36 cellular contexts compared by ENCODE assay signal in the genomic region with DNA sequence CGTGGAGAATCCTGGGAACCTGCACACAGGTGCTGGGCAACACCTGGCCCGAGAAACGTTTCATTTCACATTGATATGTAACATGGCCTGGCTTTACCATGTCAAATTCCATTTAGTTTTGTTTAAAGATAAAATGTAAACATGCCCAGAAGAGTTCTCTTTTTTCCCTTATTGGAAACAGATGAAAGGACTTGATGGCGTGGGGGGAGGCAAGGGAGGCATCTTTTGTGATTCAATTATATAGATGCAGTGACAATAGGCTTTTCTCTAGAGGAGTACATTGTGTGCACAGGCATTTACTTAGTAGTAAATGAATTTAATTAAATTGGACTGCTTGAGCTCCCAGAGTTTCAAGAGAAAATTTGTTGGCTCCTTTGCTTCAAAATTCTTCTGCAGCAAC.
"Had no signal": no experiment of that assay in that cellular context is flagged by ENCODE, and none has a peak within 500 bp of the region (broad histone marks: within the 10 kb centered on the region; RNA-seq: fewer than 3 reads in every experiment).

No MANE protein-coding gene starts in this region.

- H3K36me3 Mint-ChIP-seq: activated naive CD8-positive, alpha-beta T cell treated with anti-CD3 and anti-CD28 coated beads for 36 hours; brain; immature natural killer cell had no signal

- H3K4me3 ChIP-seq: ascending aorta, cardiac muscle cell, coronary artery, dorsolateral prefrontal cortex, gastroesophageal sphincter, pancreas, prostate gland, sigmoid colon, testis, transverse colon, uterus had no signal

- H3K27ac Mint-ChIP-seq: activated naive CD4-positive, alpha-beta T cell treated with anti-CD3 and anti-CD28 coated beads for 36 hours; activated naive CD8-positive, alpha-beta T cell treated with anti-CD3 and anti-CD28 coated beads for 36 hours; activated T-helper 1 cell treated with anti-CD3 and anti-CD28 coated beads, Interleukin-12 subunit alpha, Interleukin-12 subunit beta, Interleukin-2, Interleukin-4 antibody, amounts not matched to agents 30 ng/mL and 10 ng/mL and 1 ng/mL, durations not matched to agents 14 hours and 24 hours and 36 hours; brain; immature natural killer cell had no signal

- DNase-seq: activated CD4-positive, alpha-beta T cell treated with anti-CD3 and anti-CD28 coated beads for 48 hours; activated CD4-positive, alpha-beta T cell treated with anti-CD3 and anti-CD28 coated beads, Interleukin-2, amount 50 U/mL, for 48 hours; activated CD8-positive, alpha-beta memory T cell treated with anti-CD3 and anti-CD28 coated beads, Interleukin-2, amount 50 U/mL, for 4 hours; activated effector memory CD4-positive, alpha-beta T cell treated with anti-CD3 and anti-CD28 coated beads, Interleukin-2, amount 50 U/mL, for 16 hours; activated naive CD4-positive, alpha-beta T cell treated with anti-CD3 and anti-CD28 coated beads for 36 hours; activated naive CD8-positive, alpha-beta T cell treated with anti-CD3 and anti-CD28 coated beads for 36 hours; activated T-cell treated with anti-CD3 and anti-CD28 coated beads, Interleukin-2, amount 50 U/mL, for 1 hour; cerebellar nuclear complex; dorsolateral prefrontal cortex; effector memory CD4-positive, alpha-beta T cell; erythroblast; hypothalamus; immature natural killer cell; kidney; left colon; mammary epithelial cell; nephron progenitor cell; pancreas; sigmoid colon; small intestine; stimulated activated CD4-positive, alpha-beta T cell treated with anti-CD3 and anti-CD28 coated beads, Interleukin-1b, Interleukin-23, amount 100 ng/mL, for 48 hours; stimulated activated naive CD4-positive, alpha-beta T cell; T-helper 9 cell; testis; transverse colon; uterus; WERI-Rb-1 had no signal

- H3K4me3 Mint-ChIP-seq: activated naive CD4-positive, alpha-beta T cell treated with anti-CD3 and anti-CD28 coated beads for 36 hours; activated naive CD8-positive, alpha-beta T cell treated with anti-CD3 and anti-CD28 coated beads for 36 hours; activated T-helper 1 cell treated with anti-CD3 and anti-CD28 coated beads, Interleukin-12 subunit alpha, Interleukin-12 subunit beta, Interleukin-2, Interleukin-4 antibody, amounts not matched to agents 30 ng/mL and 10 ng/mL and 1 ng/mL, durations not matched to agents 14 hours and 24 hours and 36 hours; brain; immature natural killer cell had no signal

- ATAC-seq: activated CD4-positive, CD25-positive, alpha-beta regulatory T cell treated with anti-CD3 and anti-CD28 coated beads, Interleukin-2, amount 50 U/mL, for 24 hours; gastroesophageal sphincter; left colon; pancreas had no signal

- H3K9me3 Mint-ChIP-seq: activated naive CD4-positive, alpha-beta T cell treated with anti-CD3 and anti-CD28 coated beads for 36 hours; activated naive CD8-positive, alpha-beta T cell treated with anti-CD3 and anti-CD28 coated beads for 36 hours; activated T-helper 1 cell treated with anti-CD3 and anti-CD28 coated beads, Interleukin-12 subunit alpha, Interleukin-12 subunit beta, Interleukin-2, Interleukin-4 antibody, amounts not matched to agents 30 ng/mL and 10 ng/mL and 1 ng/mL, durations not matched to agents 14 hours and 24 hours and 36 hours; immature natural killer cell had no signal

- H3K9me3 ChIP-seq: ascending aorta, gastroesophageal sphincter, pancreas, prostate gland, sigmoid colon, testis, transverse colon, uterus had no signal

- H3K27ac ChIP-seq: ascending aorta, cardiac muscle cell, coronary artery, dorsolateral prefrontal cortex, gastroesophageal sphincter, pancreas, prostate gland, sigmoid colon, testis, transverse colon, uterus, WERI-Rb-1 had no signal

- FAIRE-seq: kidney, pancreas, small intestine, TTC549 had no signal

- H3K27me3 ChIP-seq: ascending aorta, cardiac muscle cell, dorsolateral prefrontal cortex, pancreas, sigmoid colon, testis, uterus had no signal

- H3K4me1 ChIP-seq: pancreas, testis, uterus had no signal

- H3K36me3 ChIP-seq: ascending aorta, cardiac muscle cell, gastroesophageal sphincter, pancreas, prostate gland, sigmoid colon, transverse colon, uterus, WERI-Rb-1 had no signal
